ENCODE assay signal across 1 cellular context in genomic region chr1:97918961-97919360, GRCh38.
TF ChIP-seq lines count a peak whose summit lies in the region.

No MANE protein-coding gene starts in this region.

TF ChIP-seq in HCT116, 20 proteins besides CTCF, POLR2A, EP300 and RAD21 (continued from another document):
- TF ChIP-seq EGR1 (IDR thresholded peaks at IDR 0.05; ENCODE audit: low read depth) (no peak), POLR2AphosphoS5 (IDR thresholded peaks at IDR 0.05; ENCODE audit: low read depth, low read length) (no peak), SP1 (IDR thresholded peaks at IDR 0.05; ENCODE audit: low read depth) (no peak), ZBTB33 (IDR thresholded peaks at IDR 0.05; ENCODE audit: extremely low read depth, insufficient replicate concordance, low read length) (no peak), FOSL1 (IDR thresholded peaks at IDR 0.05; ENCODE audit: low read depth) (no peak)
